ENCODE assay signal across 14 cellular contexts in the genomic region with DNA sequence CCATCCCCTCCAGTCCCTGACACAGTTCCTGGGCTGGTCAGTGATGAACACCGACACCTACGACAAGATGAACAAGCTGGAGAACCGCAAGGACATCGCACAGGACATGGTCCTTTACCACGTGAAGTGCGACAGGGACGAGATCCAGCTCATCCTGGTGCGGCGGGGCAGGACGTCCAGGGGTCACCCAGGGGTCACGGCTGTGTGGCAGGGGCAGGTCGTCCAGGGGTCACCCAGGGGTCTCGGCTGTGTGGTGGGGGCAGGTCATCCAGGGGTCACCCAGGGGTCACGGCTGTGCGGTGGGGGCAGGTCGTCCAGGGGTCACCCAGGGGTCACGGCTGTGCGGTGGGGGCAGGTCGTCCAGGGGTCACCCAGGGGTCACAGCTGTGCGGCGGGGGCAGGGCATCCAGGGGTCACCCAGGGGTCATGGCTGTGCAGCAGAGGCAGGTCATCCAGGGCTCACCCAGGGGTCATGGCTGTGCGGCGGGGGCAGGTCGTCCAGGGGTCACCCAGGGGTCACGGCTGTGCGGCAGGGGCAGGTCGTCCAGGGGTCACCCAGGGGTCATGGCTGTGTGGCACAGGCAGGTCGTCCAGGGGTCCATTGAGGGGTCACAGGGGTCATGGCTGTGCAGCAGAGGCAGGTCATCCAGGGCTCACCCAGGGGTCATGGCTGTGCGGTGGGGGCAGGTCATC.
"Had no signal": no experiment of that assay in that cellular context is flagged by ENCODE, and none has a peak within 500 bp of the region (broad histone marks: within the 10 kb centered on the region; RNA-seq: fewer than 3 reads in every experiment).

No MANE protein-coding gene starts in this region.

- H3K9me3 ChIP-seq: pancreas, tibial artery had no signal

- H3K27me3 ChIP-seq: pancreas had no signal

- ATAC-seq: left lobe of liver, T-helper 17 cell had no signal

- H3K27me3 Mint-ChIP-seq: activated CD4-positive, alpha-beta T cell treated with anti-CD3 and anti-CD28 coated beads, Interleukin-2, amount 10 ng/mL, durations not matched to agents 7 days and 5 days; activated naive CD8-positive, alpha-beta T cell treated with anti-CD3 and anti-CD28 coated beads, Interleukin-2, amount 10 ng/mL, durations not matched to agents 7 days and 5 days; T-helper 17 cell had no signal

- H3K9me3 Mint-ChIP-seq: dendritic cell treated with granulocyte-macrophage colony-stimulating factor and Interleukin-4, amounts not matched to agents 40 ng/mL and 50 ng/mL, for 4 days; nephron progenitor cell had no signal

- H3K4me3 Mint-ChIP-seq: activated CD4-positive, alpha-beta T cell treated with anti-CD3 and anti-CD28 coated beads, Interleukin-2, amount 10 ng/mL, durations not matched to agents 7 days and 5 days; activated naive CD8-positive, alpha-beta T cell treated with anti-CD3 and anti-CD28 coated beads, Interleukin-2, amount 10 ng/mL, durations not matched to agents 7 days and 5 days; dendritic cell treated with granulocyte-macrophage colony-stimulating factor and Interleukin-4, amounts not matched to agents 40 ng/mL and 50 ng/mL, for 4 days; nephron progenitor cell; T-helper 17 cell had no signal

- H3K4me1 ChIP-seq: pancreas, tibial artery had no signal

- H3K27ac ChIP-seq: pancreas, tibial artery had no signal

- H3K27ac Mint-ChIP-seq: activated CD4-positive, alpha-beta T cell treated with anti-CD3 and anti-CD28 coated beads, Interleukin-2, amount 10 ng/mL, durations not matched to agents 7 days and 5 days; activated naive CD8-positive, alpha-beta T cell treated with anti-CD3 and anti-CD28 coated beads, Interleukin-2, amount 10 ng/mL, durations not matched to agents 7 days and 5 days; dendritic cell treated with granulocyte-macrophage colony-stimulating factor and Interleukin-4, amounts not matched to agents 40 ng/mL and 50 ng/mL, for 4 days; T-helper 17 cell had no signal

- DNase-seq: activated CD4-positive, alpha-beta T cell treated with anti-CD3 and anti-CD28 coated beads, Interleukin-2, amount 10 ng/mL, durations not matched to agents 7 days and 5 days; activated CD4-positive, CD25-positive, alpha-beta regulatory T cell; activated effector memory CD4-positive, alpha-beta T cell treated with anti-CD3 and anti-CD28 coated beads, Interleukin-2, amount 50 U/mL, for 16 hours; activated naive CD8-positive, alpha-beta T cell treated with anti-CD3 and anti-CD28 coated beads, Interleukin-2, amount 10 ng/mL, durations not matched to agents 7 days and 5 days; activated T-cell treated with anti-CD3 and anti-CD28 coated beads, Interleukin-2, amount 50 U/mL, for 1 hour; central memory CD4-positive, alpha-beta T cell; mesenchymal stem cell; nephron progenitor cell; small intestine; T-helper 17 cell; tibial artery had no signal

- H3K4me3 ChIP-seq: pancreas, tibial artery had no signal

- H3K36me3 ChIP-seq: pancreas, tibial artery had no signal

- H3K4me1 Mint-ChIP-seq: activated CD4-positive, alpha-beta T cell treated with anti-CD3 and anti-CD28 coated beads, Interleukin-2, amount 10 ng/mL, durations not matched to agents 7 days and 5 days; activated naive CD8-positive, alpha-beta T cell treated with anti-CD3 and anti-CD28 coated beads, Interleukin-2, amount 10 ng/mL, durations not matched to agents 7 days and 5 days; T-helper 17 cell had no signal
